In genomic region chr6:26555505-26556262, GRCh38 we compare ENCODE assay signal across 1 cellular context.
A peak's percentile ranks its signal among the peaks of the same experiment; 100 is the strongest.
TF ChIP-seq lines count a peak whose summit lies in the region.

No MANE protein-coding gene starts in this region.

TF ChIP-seq in K562, 482 proteins besides CTCF, POLR2A, EP300 and RAD21 (continued from another document):
- TF ChIP-seq PRDM10 (IDR thresholded peaks at IDR 0.05; ENCODE audit: partially characterized antibody), result peak; percentile 93
- peak in 1 of 3 experiments; percentile 63 for TF ChIP-seq YY1 (IDR thresholded peaks at IDR 0.05; ENCODE audit: borderline replicate concordance in 1 of 3, control insufficient read depth in 1 of 3, extremely low read depth in 1 of 3, insufficient read depth in 3 of 3, insufficient read length in 1 of 3, insufficient replicate concordance in 2 of 3, low read depth in 1 of 3, low read length in 2 of 3)
- TF ChIP-seq KDM5B (IDR thresholded peaks at IDR 0.05; ENCODE audit: insufficient replicate concordance, low read depth, low read length), result peak; percentile 15
- TF ChIP-seq ZBTB11 (CRISPR knock-in tag; IDR thresholded peaks at IDR 0.05), result 0 out of 6 replicates have a peak, but pooled peaks of 1 of the 3 experiments have one; percentile 22
- TF ChIP-seq UBTF (IDR thresholded peaks at IDR 0.05; ENCODE audit: borderline replicate concordance in 1 of 2, low read depth in 2 of 2, low read length in 2 of 2), result 0 out of 4 replicates have a peak, but pooled peaks of 1 of the 2 experiments have one; percentile 29
- TF ChIP-seq ELF1 (tag; IDR thresholded peaks at IDR 0.05), result peak; percentile 16; the same call in 1 of the 2 replicates
- 0 out of 2 replicates have a peak, but pooled peaks have one; percentile 9 for TF ChIP-seq HLTF (IDR thresholded peaks at IDR 0.05)
- TF ChIP-seq KDM1A (IDR thresholded peaks at IDR 0.05), result peak in 1 of 2 experiments; percentile 23; a peak in 2 of 4 replicates
- 0 out of 2 replicates have a peak, but pooled peaks have one; percentile 0 for TF ChIP-seq JUN (IDR thresholded peaks at IDR 0.05; ENCODE audit: borderline replicate concordance, low read depth, low read length)
- TF ChIP-seq JUN (CRISPR knock-in tag; IDR thresholded peaks at IDR 0.05; ENCODE audit: borderline replicate concordance), result no peak
- TF ChIP-seq NCOA4 (IDR thresholded peaks at IDR 0.05; ENCODE audit: partially characterized antibody), result no peak
- 0 out of 2 replicates have a peak, but pooled peaks have one; percentile 56 for TF ChIP-seq GTF2E2 (tag; IDR thresholded peaks at IDR 0.05)
- no peak for TF ChIP-seq ZEB2 (IDR thresholded peaks at IDR 0.05)
- TF ChIP-seq XRCC4 (IDR thresholded peaks at IDR 0.05; ENCODE audit: extremely low read depth, insufficient read depth, insufficient read length), result no peak
- TF ChIP-seq KLF16 (IDR thresholded peaks at IDR 0.05), result no peak
- TF ChIP-seq, protein P1, sequence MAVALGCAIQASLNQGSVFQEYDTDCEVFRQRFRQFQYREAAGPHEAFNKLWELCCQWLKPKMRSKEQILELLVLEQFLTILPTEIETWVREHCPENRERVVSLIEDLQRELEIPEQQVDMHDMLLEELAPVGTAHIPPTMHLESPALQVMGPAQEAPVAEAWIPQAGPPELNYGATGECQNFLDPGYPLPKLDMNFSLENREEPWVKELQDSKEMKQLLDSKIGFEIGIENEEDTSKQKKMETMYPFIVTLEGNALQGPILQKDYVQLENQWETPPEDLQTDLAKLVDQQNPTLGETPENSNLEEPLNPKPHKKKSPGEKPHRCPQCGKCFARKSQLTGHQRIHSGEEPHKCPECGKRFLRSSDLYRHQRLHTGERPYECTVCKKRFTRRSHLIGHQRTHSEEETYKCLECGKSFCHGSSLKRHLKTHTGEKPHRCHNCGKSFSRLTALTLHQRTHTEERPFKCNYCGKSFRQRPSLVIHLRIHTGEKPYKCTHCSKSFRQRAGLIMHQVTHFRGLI (CRISPR knock-in tag; IDR thresholded peaks at IDR 0.05), result no peak
- no peak for TF ChIP-seq NCOA2 (IDR thresholded peaks at IDR 0.05; ENCODE audit: partially characterized antibody in 2 of 2)
- peak; percentile 33 for TF ChIP-seq HNRNPLL (IDR thresholded peaks at IDR 0.05; ENCODE audit: low read depth, low read length, poor library complexity, severe bottlenecking)
- no peak for TF ChIP-seq ZNF57 (CRISPR knock-in tag; IDR thresholded peaks at IDR 0.05)
- 0 out of 4 replicates have a peak, but pooled peaks of 1 of the 2 experiments have one; percentile 10 for TF ChIP-seq TBL1XR1 (IDR thresholded peaks at IDR 0.05; ENCODE audit: low read length in 2 of 2)
- no peak for TF ChIP-seq ZNF274 (IDR thresholded peaks at IDR 0.05; ENCODE audit: borderline replicate concordance, low read depth, low read length)
- TF ChIP-seq BRD9 (IDR thresholded peaks at IDR 0.05; ENCODE audit: low read depth, partially characterized antibody), result peak; percentile 1
- 0 out of 2 replicates have a peak, but pooled peaks have one; percentile 12 for TF ChIP-seq ZKSCAN8 (CRISPR knock-in tag; IDR thresholded peaks at IDR 0.05)
- no peak for TF ChIP-seq NR2C2 (CRISPR knock-in tag; IDR thresholded peaks at IDR 0.05)
- TF ChIP-seq NR2C2 (tag; IDR thresholded peaks at IDR 0.05), result 0 out of 2 replicates have a peak, but pooled peaks have one; percentile 13
- TF ChIP-seq ZNF766 (CRISPR knock-in tag; conservative IDR thresholded peaks at IDR 0.05), result 0 out of 2 replicates have a peak, but pooled peaks have one; percentile 57
